In genomic region chr6:116390571-116390970, GRCh38 we compare ENCODE assay signal across 12 cellular contexts. TPM values are rescaled to one million over a fixed set of nuclear protein-coding genes. Genes with fewer than 3 reads are reported as not detected.
DNase-seq lines count a peak whose midpoint lies in the region; ATAC-seq and TF ChIP-seq lines count a peak whose summit lies in the region.
"Had no signal": no experiment of that assay in that cellular context is flagged by ENCODE, and none has a peak within 500 bp of the region (broad histone marks: within the 10 kb centered on the region; RNA-seq: fewer than 3 reads in every experiment).

No MANE protein-coding gene starts in this region.

- no peak overlapping the region for H3K4me3 ChIP-seq in lower lobe of right lung
- H3K4me3 ChIP-seq: esophagus squamous epithelium, SJSA1 had no signal

- peak; percentile 29 for ATAC-seq in GM18508 (IDR thresholded peaks at IDR 0.05; ENCODE audit: insufficient read depth, unreplicated experiment)
- peak; percentile 39 for ATAC-seq in GM21447 (IDR thresholded peaks at IDR 0.05; ENCODE audit: unreplicated experiment)
- ATAC-seq in HG03342 (IDR thresholded peaks at IDR 0.05; ENCODE audit: unreplicated experiment): peak; percentile 42
- ATAC-seq in lower lobe of right lung: no peak

- no peaks in the 10 kb centered on the region for H3K9me3 ChIP-seq in lower lobe of right lung
- H3K9me3 ChIP-seq: esophagus squamous epithelium, SJSA1 had no signal

- H3K27me3 ChIP-seq in lower lobe of right lung (ENCODE audit: low read depth): no peaks in the 10 kb centered on the region
- H3K27me3 ChIP-seq: esophagus squamous epithelium, SJSA1 had no signal

- intact Hi-C loops in lower lobe of right lung (cut with DNase I): no loop called here

- H3K36me3 ChIP-seq in lower lobe of right lung: no peaks in the 10 kb centered on the region
- H3K36me3 ChIP-seq: esophagus squamous epithelium, SJSA1 had no signal

- DNase-seq in lower lobe of right lung (no peak), GDM1 (lab: John Stamatoyannopoulos, UW) (no peak), superior temporal gyrus (ENCODE audit: extremely low spot score) (no peak), Kasumi-1 (lab: John Stamatoyannopoulos, UW) (no peak), NCI-H2196 treated with DMSO at 0.1 percent for 48 hours (lab: John Stamatoyannopoulos, UW; ENCODE audit: unreplicated experiment) (no peak)
- DNase-seq: COR-L47, esophagus squamous epithelium, retina had no signal

- H3K27ac ChIP-seq in lower lobe of right lung: peak overlapping the region; percentile 21
- H3K27ac ChIP-seq: SJSA1 had no signal

- H3K4me1 ChIP-seq in lower lobe of right lung: peaks cover 66% of the 10 kb centered on the region

- no peak for TF ChIP-seq CTCF in lower lobe of right lung (IDR thresholded peaks at IDR 0.05)

RNA-seq across cellular contexts. Expression of gene DSE, which starts 19.8 kb away (rescaled TPM):
- total RNA-seq in lower lobe of right lung: 59.7 TPM

Comparison
In these comparisons a context has a peak if more than half of its experiments do, and no peak if none do; other contexts are left out.
1. ATAC-seq: peak in GM18508 (single experiment), GM21447 (single experiment) and HG03342 (single experiment); none in lower lobe of right lung (0 of 2).